Comparison of ENCODE assay signal across 8 cellular contexts in genomic region chr7:150060259-150061221, GRCh38.
DNase-seq lines count a peak whose midpoint lies in the region; ATAC-seq and TF ChIP-seq lines count a peak whose summit lies in the region.
"Not testable (repeated sequence)": the region's sequence is repeated elsewhere in the genome, so short reads cannot be mapped to it uniquely, and the experiment has no call there.

No MANE protein-coding gene starts in this region.

- H3K36me3 Mint-ChIP-seq in activated naive CD8-positive, alpha-beta T cell treated with anti-CD3 and anti-CD28 coated beads, Interleukin-2, amount 50 U/mL, for 24 hours (ENCODE audit: low read depth), result not testable (repeated sequence)

- DNase-seq in GM13977 (ENCODE audit: low spot score), result not testable (repeated sequence)
- peak; percentile 81 to 87 for DNase-seq in activated CD4-positive, alpha-beta T cell treated with anti-CD3 and anti-CD28 coated beads for 4 hours
- peak; percentile 94 for DNase-seq in activated naive CD8-positive, alpha-beta T cell treated with anti-CD3 and anti-CD28 coated beads, Interleukin-2, amount 50 U/mL, for 24 hours
- peak; percentile 80 to 95 (median 92) for DNase-seq in right cardiac atrium
- DNase-seq in stimulated activated CD4-positive, alpha-beta T cell treated with anti-CD3 and anti-CD28 coated beads, Interleukin-12 subunit alpha, Interleukin-12 subunit beta, amount 100 ng/mL, for 24 hours (ENCODE audit: low read depth in 2 of 2), result peak; percentile 69 to 90
- DNase-seq in tibial nerve (ENCODE audit: low spot score in 2 of 2), result peak; percentile 68 to 79

- H3K27ac ChIP-seq in right cardiac atrium (ENCODE audit: low read length); tibial nerve: not testable (repeated sequence)

- H3K27me3 Mint-ChIP-seq in activated naive CD8-positive, alpha-beta T cell treated with anti-CD3 and anti-CD28 coated beads, Interleukin-2, amount 50 U/mL, for 24 hours, result not testable (repeated sequence)

- not testable (repeated sequence) for H3K27ac Mint-ChIP-seq in activated naive CD8-positive, alpha-beta T cell treated with anti-CD3 and anti-CD28 coated beads, Interleukin-2, amount 50 U/mL, for 24 hours

- 18% methylated on average over 10 of the region's 16 CpGs for WGBS in right cardiac atrium
- WGBS in tibial nerve, 2 donors, result 13 to 14% methylated on average over 12 of the region's 16 CpGs

- not testable (repeated sequence) for H3K9me3 Mint-ChIP-seq in activated naive CD8-positive, alpha-beta T cell treated with anti-CD3 and anti-CD28 coated beads, Interleukin-2, amount 50 U/mL, for 24 hours

- not testable (repeated sequence) for H3K4me3 Mint-ChIP-seq in activated naive CD8-positive, alpha-beta T cell treated with anti-CD3 and anti-CD28 coated beads, Interleukin-2, amount 50 U/mL, for 24 hours

- not testable (repeated sequence) for H3K9me3 ChIP-seq in right cardiac atrium (ENCODE audit: control insufficient read depth, low read length); tibial nerve

- not testable (repeated sequence) for H3K27me3 ChIP-seq in right cardiac atrium (ENCODE audit: control insufficient read depth, insufficient read depth); tibial nerve

- not testable (repeated sequence) for H3K36me3 ChIP-seq in tibial nerve

- not testable (repeated sequence) for H3K4me3 ChIP-seq in right cardiac atrium (ENCODE audit: low read length); tibial nerve

- TF ChIP-seq CTCF in GM13977 (IDR thresholded peaks at IDR 0.05; ENCODE audit: extremely low read depth, insufficient read depth, missing control alignments) (peak; percentile 58), tibial nerve (IDR thresholded peaks at IDR 0.05) (peak in 3 of 5 experiments; percentile 26 to 50 (median 32))

- not testable (repeated sequence) for H3K4me1 Mint-ChIP-seq in activated naive CD8-positive, alpha-beta T cell treated with anti-CD3 and anti-CD28 coated beads, Interleukin-2, amount 50 U/mL, for 24 hours

- not testable (repeated sequence) for TF ChIP-seq POLR2A in tibial nerve (IDR thresholded peaks at IDR 0.05)

- in situ Hi-C loops in GM13977 (cut with MboI; ENCODE audit: low pct_unique_long_range_greater_than_20kb, low sequenced_read_pairs, unreplicated experiment), result not testable (repeated sequence)

- not testable (repeated sequence) for TF ChIP-seq EP300 in tibial nerve (IDR thresholded peaks at IDR 0.05)

- peak; percentile 100 for ATAC-seq in GM21723 (IDR thresholded peaks at IDR 0.05; ENCODE audit: unreplicated experiment)
- peak; percentile 100 for ATAC-seq in HG03432 (IDR thresholded peaks at IDR 0.05; ENCODE audit: unreplicated experiment)
- ATAC-seq in activated naive CD8-positive, alpha-beta T cell treated with anti-CD3 and anti-CD28 coated beads, Interleukin-2, amount 50 U/mL, for 24 hours, result peak; percentile 100
- ATAC-seq in right cardiac atrium, result peak; percentile 89 to 96

- intact Hi-C loops in right cardiac atrium (cut with DNase I), result not testable (repeated sequence)

- H3K4me1 ChIP-seq in right cardiac atrium (ENCODE audit: control insufficient read depth, insufficient read depth, low read length); tibial nerve: not testable (repeated sequence)
